Comparison of ENCODE assay signal across 12 cellular contexts in the genomic region with DNA sequence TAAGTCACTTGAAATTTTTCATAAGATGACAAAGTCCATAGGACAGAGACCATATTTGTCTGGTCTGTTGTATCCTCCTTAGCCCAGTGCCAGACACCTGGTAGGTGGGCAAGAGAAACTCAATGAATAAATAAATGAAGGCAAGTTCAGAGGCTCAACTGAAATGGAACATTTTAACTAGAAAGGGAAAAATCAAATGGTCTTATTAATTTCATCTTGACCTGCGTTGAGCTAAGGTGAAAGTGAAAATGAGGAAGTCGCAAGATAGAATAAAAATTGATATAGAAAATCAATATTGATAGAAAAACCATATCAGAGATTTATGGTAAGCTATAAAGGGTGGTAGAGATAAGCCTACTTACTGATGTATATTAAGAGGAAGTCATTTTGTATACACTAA. TPM values are rescaled to one million over a fixed set of nuclear protein-coding genes. Genes with fewer than 3 reads are reported as not detected.
DNase-seq lines count a peak whose midpoint lies in the region; ATAC-seq, FAIRE-seq and TF ChIP-seq lines count a peak whose summit lies in the region.
"Had no signal": no experiment of that assay in that cellular context is flagged by ENCODE, and none has a peak within 500 bp of the region (broad histone marks: within the 10 kb centered on the region; RNA-seq: fewer than 3 reads in every experiment).

No MANE protein-coding gene starts in this region.

- intact Hi-C loops in OCI-LY7 (cut with micrococcal nuclease; ENCODE audit: unreplicated experiment) (no loop called here), ovary (cut with DNase I) (loop anchor here in 1 of 4 donors (5.0 kb wide), 1 partner anchor 45 kb away; no protein-coding TSS in a partner anchor)

- 95 to 99% (median 96%) methylated on average over 2 of the region's 2 CpGs for WGBS in ovary, 3 donors

- H3K9me2 ChIP-seq in OCI-LY7 (ENCODE audit: insufficient read depth, low read length), result no peaks in the 10 kb centered on the region

- TF ChIP-seq EP300 in ovary (IDR thresholded peaks at IDR 0.05), result no peak

- H3K4me3 Mint-ChIP-seq in CD4-positive, CD25-positive, alpha-beta regulatory T cell, result peak overlapping the region; percentile 97 to 99 (median 98)

- TF ChIP-seq CTCF in OCI-LY7 (conservative IDR thresholded peaks at IDR 0.05; ENCODE audit: low read length), result no peak
- no peak for TF ChIP-seq CTCF in ovary (IDR thresholded peaks at IDR 0.05)
- TF ChIP-seq CTCF in D721Med (IDR thresholded peaks at IDR 0.05; ENCODE audit: insufficient read depth, missing control alignments), result no peak

- peaks cover 26 to 72% (median 62%) of the 10 kb centered on the region in 4 donors for H3K4me1 Mint-ChIP-seq in CD4-positive, CD25-positive, alpha-beta regulatory T cell

- TF ChIP-seq POLR2A in ovary (IDR thresholded peaks at IDR 0.05), result no peak

- no peak for ATAC-seq in CD4-positive, CD25-positive, alpha-beta regulatory T cell (ENCODE audit: low read depth in 2 of 2)
- no peak for ATAC-seq in HG02798 (IDR thresholded peaks at IDR 0.05; ENCODE audit: poor library complexity, unreplicated experiment)
- ATAC-seq: K562 had no signal

- peaks cover 30% of the 10 kb centered on the region for H3K4me1 ChIP-seq in CD4-positive, CD25-positive, alpha-beta regulatory T cell (ENCODE audit: control insufficient read depth, insufficient read depth, low read length, poor library complexity, severe bottlenecking)
- H3K4me1 ChIP-seq in OCI-LY7 (ENCODE audit: insufficient read depth, low read length, poor library complexity, severe bottlenecking) (peaks cover 31% of the 10 kb centered on the region), endocrine pancreas (ENCODE audit: control insufficient read depth, insufficient read depth, low read length) (peaks cover 5% of the 10 kb centered on the region), ovary (ENCODE audit: insufficient read depth) (peaks cover 4% of the 10 kb centered on the region)

- CTCF ChIA-PET in OCI-LY7 (lab: Charles Lee; ENCODE audit: unreplicated experiment), result no interaction called here

- peaks cover 14% of the 10 kb centered on the region; the same call in 1 of the 2 replicates for H4K20me1 ChIP-seq in OCI-LY7 (ENCODE audit: insufficient read depth, low read length)

- POLR2A ChIA-PET in OCI-LY7 (lab: Charles Lee), result interaction anchor here (0.7 to 2.2 kb wide), 13 partner anchors 8 to 380 kb away, joined by 3 to 8 read pairs (median 5); no protein-coding TSS in a partner anchor

- H2AFZ ChIP-seq in OCI-LY7 (ENCODE audit: low read length), result no peak overlapping the region

- peaks cover 58% of the 10 kb centered on the region for H3K36me3 ChIP-seq in CD4-positive, CD25-positive, alpha-beta regulatory T cell (ENCODE audit: control insufficient read depth, insufficient read depth, low read length)
- H3K36me3 ChIP-seq in OCI-LY7 (ENCODE audit: insufficient read depth, low read length) (peaks cover 58% of the 10 kb centered on the region), endocrine pancreas (ENCODE audit: control insufficient read depth, insufficient read depth, low read length) (peaks cover 12% of the 10 kb centered on the region), ovary (no peaks in the 10 kb centered on the region)

- no peaks in the 10 kb centered on the region for H3K9me3 ChIP-seq in CD4-positive, CD25-positive, alpha-beta regulatory T cell (ENCODE audit: control insufficient read depth in 2 of 2, low read length in 2 of 2)
- no peaks in the 10 kb centered on the region for H3K9me3 ChIP-seq in OCI-LY7 (ENCODE audit: low read length)
- H3K9me3 ChIP-seq in endocrine pancreas (ENCODE audit: control insufficient read depth, low read length), result no peaks in the 10 kb centered on the region
- H3K9me3 ChIP-seq in ovary, result no peaks in the 10 kb centered on the region

- peak overlapping the region; percentile 21 to 100 (median 99) for H3K27ac Mint-ChIP-seq in CD4-positive, CD25-positive, alpha-beta regulatory T cell

- DNase-seq in CD4-positive, CD25-positive, alpha-beta regulatory T cell, result no peak
- no peak for DNase-seq in OCI-LY7 (ENCODE audit: low spot score)
- no peak for DNase-seq in ovary
- DNase-seq in D721Med (ENCODE audit: insufficient read length, low spot score), result no peak
- no peak for DNase-seq in hippocampal formation (lab: John Stamatoyannopoulos, UW)
- no peak for DNase-seq in activated gamma-delta T cell treated with Interleukin-2 at 50 U/mL for 16 hours
- DNase-seq: GF-D8; H7; stimulated activated CD4-positive, alpha-beta T cell treated with anti-CD3 and anti-CD28 coated beads, Interleukin-2, amount 100 ng/mL, for 24 hours had no signal

- H3K9me3 Mint-ChIP-seq in CD4-positive, CD25-positive, alpha-beta regulatory T cell, result no peaks in the 10 kb centered on the region

- peak overlapping the region; percentile 98 for H3K4me2 ChIP-seq in OCI-LY7 (ENCODE audit: low read length)

- H3K27ac ChIP-seq in CD4-positive, CD25-positive, alpha-beta regulatory T cell (ENCODE audit: insufficient read depth, low read length, poor library complexity, severe bottlenecking), result peak overlapping the region; percentile 96
- H3K27ac ChIP-seq in OCI-LY7 (ENCODE audit: low read depth, low read length, poor library complexity, severe bottlenecking) (no peak overlapping the region), ovary (no peak overlapping the region)

- peaks cover 59% of the 10 kb centered on the region for H3K36me3 Mint-ChIP-seq in CD4-positive, CD25-positive, alpha-beta regulatory T cell

- no peaks in the 10 kb centered on the region for H3K27me3 ChIP-seq in CD4-positive, CD25-positive, alpha-beta regulatory T cell (ENCODE audit: control insufficient read depth, insufficient read depth, low read length)
- H3K27me3 ChIP-seq in endocrine pancreas (ENCODE audit: control insufficient read depth, insufficient read depth, low read length), result no peaks in the 10 kb centered on the region
- H3K27me3 ChIP-seq in ovary, result no peaks in the 10 kb centered on the region

- peak overlapping the region; percentile 100 for H3K4me3 ChIP-seq in CD4-positive, CD25-positive, alpha-beta regulatory T cell (ENCODE audit: low read depth, low read length)
- H3K4me3 ChIP-seq in OCI-LY7 (ENCODE audit: low read depth, low read length, poor library complexity, severe bottlenecking), result peak overlapping the region; percentile 85
- peak overlapping the region; percentile 99 for H3K4me3 ChIP-seq in endocrine pancreas (ENCODE audit: control insufficient read depth, insufficient read depth, low read length)
- peak overlapping the region; percentile 76 for H3K4me3 ChIP-seq in ovary
- H3K4me3 ChIP-seq: K562 had no signal

- peaks cover 24% of the 10 kb centered on the region for H3K79me2 ChIP-seq in OCI-LY7 (ENCODE audit: insufficient read depth, low read depth, low read length)

- no TSS peak for BruUV-seq in OCI-LY7 (replicated peaks; lab: Mats Ljungman, UMichigan)

- no peak overlapping the region for H3K9ac ChIP-seq in endocrine pancreas (ENCODE audit: control insufficient read depth, insufficient read depth, low read length)

- FAIRE-seq in D721Med (lab: Jason Lieb, UNC), result no peak
- FAIRE-seq: K562 had no signal

- H3K27me3 Mint-ChIP-seq in CD4-positive, CD25-positive, alpha-beta regulatory T cell, result peaks cover 6% of the 10 kb centered on the region

RNA-seq across cellular contexts. Expression of a gene that starts 3.0 kb away (rescaled TPM):
- total RNA-seq in CD4-positive, CD25-positive, alpha-beta regulatory T cell, result 637 TPM
- polyA plus RNA-seq in CD4-positive, CD25-positive, alpha-beta regulatory T cell, result 10 to 100 TPM; 15.2 to 28.2 (median 21.6) TPM
- 11.8 and 14.1 TPM in 2 replicates for total RNA-seq in OCI-LY7 (2014; rRNA removed; shearing (Covaris generic))
- 26.6 and 33.3 TPM in 2 replicates for total RNA-seq in OCI-LY7 (2022)
- 100 to 1,000 TPM in 1 of 7 donors, 10 to 100 TPM in 6; 29.2 to 194 (median 45.5) TPM for total RNA-seq in ovary
- polyA plus RNA-seq in ovary, result 10 to 100 TPM in 1 of 2 donors, 1 to 10 TPM in 1; 7.5 to 18.8 TPM
